In genomic region chr3:141332436-141332835, GRCh38 we compare ENCODE assay signal across 1 cellular context.
TF ChIP-seq lines count a peak whose summit lies in the region.

No MANE protein-coding gene starts in this region.

TF ChIP-seq in IMR-90, 13 proteins besides CTCF, POLR2A, EP300 and RAD21:
- TF ChIP-seq USF2 (IDR thresholded peaks at IDR 0.05; ENCODE audit: low read depth, low read length), result no peak
- TF ChIP-seq RCOR1 (IDR thresholded peaks at IDR 0.05; ENCODE audit: insufficient replicate concordance, low read length), result no peak
- no peak for TF ChIP-seq RFX5 (IDR thresholded peaks at IDR 0.05; ENCODE audit: low read depth, low read length)
